Comparison of ENCODE assay signal across 24 cellular contexts in the genomic region with DNA sequence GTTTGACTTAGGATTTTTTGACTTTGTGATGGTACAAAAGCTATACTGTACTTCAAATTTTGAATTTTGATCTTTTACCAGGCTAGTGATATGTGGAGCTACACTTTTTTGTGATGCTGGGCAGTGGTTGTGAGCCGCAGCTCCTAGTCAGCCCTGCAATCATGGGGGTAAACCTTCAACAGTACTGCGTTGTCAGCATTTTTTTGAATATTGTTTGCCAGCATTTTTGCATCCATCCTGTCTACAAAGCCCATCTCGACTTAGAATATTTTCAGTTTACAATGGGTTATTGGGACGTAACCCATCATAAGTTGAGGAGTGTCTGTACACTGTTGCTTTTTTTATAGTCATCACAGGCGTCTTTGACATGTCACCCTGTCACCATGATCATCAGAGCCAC.
A peak's percentile ranks its signal among the peaks of the same experiment; 100 is the strongest.
DNase-seq lines count a peak whose midpoint lies in the region; ATAC-seq, FAIRE-seq and TF ChIP-seq lines count a peak whose summit lies in the region.
"Had no signal": no experiment of that assay in that cellular context is flagged by ENCODE, and none has a peak within 500 bp of the region (broad histone marks: within the 10 kb centered on the region; RNA-seq: fewer than 3 reads in every experiment).

No MANE protein-coding gene starts in this region.

- peak; percentile 43 for FAIRE-seq in A549 (lab: Jason Lieb, UNC)
- FAIRE-seq in GM12891 (lab: Jason Lieb, UNC): peak; percentile 40
- FAIRE-seq in K562 (lab: Jason Lieb, UNC): no peak
- FAIRE-seq in kidney (lab: Jason Lieb, UNC): no peak
- FAIRE-seq: GM12878, GM19239 had no signal

- POLR2A ChIA-PET in A549 (lab: Yijun Ruan, JAX): no interaction called here
- POLR2A ChIA-PET in K562 (lab: Yijun Ruan, JAX): no interaction called here

- CTCF ChIA-PET in A549 (lab: Yijun Ruan, JAX) (interaction anchor here (0.6 to 6.4 kb wide), 7 partner anchors 8 to 75 kb away, joined by 3 to 24 read pairs (median 4); no protein-coding TSS in a partner anchor), K562 (lab: Yijun Ruan, JAX; ENCODE audit: low intra/inter-chr PET ratio) (no interaction called here)

- no peak overlapping the region for H3K4me3 ChIP-seq in A549
- H3K4me3 ChIP-seq in K562: no peak overlapping the region
- no peak overlapping the region for H3K4me3 ChIP-seq in esophagus muscularis mucosa
- no peak overlapping the region for H3K4me3 ChIP-seq in heart right ventricle
- H3K4me3 ChIP-seq in kidney (ENCODE audit: low read length in 2 of 2): no peak overlapping the region
- H3K4me3 ChIP-seq: BLaER1, GM12878 had no signal

- no peak for ATAC-seq in A549
- ATAC-seq in K562: no peak
- no peak for ATAC-seq in heart right ventricle
- ATAC-seq: GM12878 had no signal

- no peaks in the 10 kb centered on the region for H3K36me3 ChIP-seq in K562 (ENCODE audit: control insufficient read depth, insufficient read depth, low read length)
- H3K36me3 ChIP-seq in esophagus muscularis mucosa: no peaks in the 10 kb centered on the region
- H3K36me3 ChIP-seq in heart right ventricle: no peaks in the 10 kb centered on the region
- no peaks in the 10 kb centered on the region for H3K36me3 ChIP-seq in kidney (ENCODE audit: control insufficient read depth in 1 of 2, insufficient read depth in 2 of 2, low read length in 2 of 2)
- H3K36me3 ChIP-seq: BE2C, BLaER1 had no signal

- no peak overlapping the region for H2AFZ ChIP-seq in K562 (ENCODE audit: low read depth, low read length)

- TF ChIP-seq RAD21 in A549 (conservative IDR thresholded peaks at IDR 0.05 in 1 of 2, IDR thresholded peaks at IDR 0.05 in 1 of 2) (no peak), K562 (CRISPR knock-in tag; conservative IDR thresholded peaks at IDR 0.05 in 1 of 2, IDR thresholded peaks at IDR 0.05 in 1 of 2) (no peak)

- H3K27ac ChIP-seq in A549 (no peak overlapping the region), K562 (ENCODE audit: extremely low read depth, low read depth, low read length) (no peak overlapping the region), esophagus muscularis mucosa (replicated peaks in 1 of 4) (no peak overlapping the region), heart right ventricle (no peak overlapping the region), kidney (ENCODE audit: low read depth in 2 of 2, low read length in 2 of 2) (no peak overlapping the region)
- H3K27ac ChIP-seq: BLaER1 had no signal

- H3K9ac ChIP-seq in K562 (ENCODE audit: insufficient read depth in 1 of 2, low read depth in 2 of 2, low read length in 2 of 2) (no peak overlapping the region), kidney (ENCODE audit: low read length in 2 of 2) (no peak overlapping the region)
- H3K9ac ChIP-seq: BLaER1 had no signal

- no peaks in the 10 kb centered on the region for H3K27me3 ChIP-seq in K562 (ENCODE audit: control insufficient read depth in 2 of 2, insufficient read depth in 2 of 2, low read length in 2 of 2)
- no peaks in the 10 kb centered on the region for H3K27me3 ChIP-seq in esophagus muscularis mucosa
- no peaks in the 10 kb centered on the region for H3K27me3 ChIP-seq in heart right ventricle

- 88% methylated on average over 5 of the region's 5 CpGs for WGBS in A549 (ENCODE audit: missing lambda C conversion rate)
- WGBS in K562 (ENCODE audit: insufficient coverage, low coverage, missing lambda C conversion rate): 65% methylated on average over 5 of the region's 5 CpGs
- 92% methylated on average over 5 of the region's 5 CpGs for WGBS in esophagus muscularis mucosa
- WGBS in heart right ventricle, 2 donors: 78 to 79% methylated on average over 5 of the region's 5 CpGs

- H3K9me1 ChIP-seq in K562 (ENCODE audit: control insufficient read depth, insufficient read depth, low read length): no peaks in the 10 kb centered on the region

- H3K4me2 ChIP-seq in A549 (no peak overlapping the region), K562 (ENCODE audit: insufficient read depth, low read length) (no peak overlapping the region)
- H3K4me2 ChIP-seq: BLaER1 had no signal

- no peak for TF ChIP-seq POLR2A in A549 (IDR thresholded peaks at IDR 0.05; ENCODE audit: low read length)
- no peak for TF ChIP-seq POLR2A in GM12891 (IDR thresholded peaks at IDR 0.05; ENCODE audit: low read depth, low read length)
- TF ChIP-seq POLR2A in K562 (conservative IDR thresholded peaks at IDR 0.05): no peak
- TF ChIP-seq POLR2A in esophagus muscularis mucosa (IDR thresholded peaks at IDR 0.05; ENCODE audit: low read depth): no peak

- H3K79me2 ChIP-seq in K562 (ENCODE audit: control insufficient read depth, insufficient read depth, low read length): no peaks in the 10 kb centered on the region

- TF ChIP-seq EP300 in A549 (IDR thresholded peaks at IDR 0.05) (no peak), K562 (IDR thresholded peaks at IDR 0.05; ENCODE audit: low read length) (no peak), esophagus muscularis mucosa (IDR thresholded peaks at IDR 0.05) (no peak)

- no peaks in the 10 kb centered on the region; the same call in 1 of the 2 replicates for H4K20me1 ChIP-seq in K562 (replicated peaks; ENCODE audit: control insufficient read depth, insufficient read depth, low read length)

- H3K4me1 ChIP-seq in A549 (peaks cover 6% of the 10 kb centered on the region; the same call in 2 of the 3 replicates), K562 (replicated peaks in 1 of 2; ENCODE audit: control insufficient read depth in 2 of 2, insufficient read depth in 2 of 2, low read length in 2 of 2) (peaks cover 5 to 7% of the 10 kb centered on the region in 2 experiments; a peak in 4 of 5 replicates), esophagus muscularis mucosa (peaks cover 7 to 13% (median 11%) of the 10 kb centered on the region in 4 donors), heart right ventricle (peaks cover 0 to 13% (median 6%) of the 10 kb centered on the region in 9 donors), kidney (ENCODE audit: control insufficient read depth in 1 of 2, insufficient read depth in 1 of 2, low read depth in 1 of 2, low read length in 2 of 2) (no peaks in the 10 kb centered on the region)
- H3K4me1 ChIP-seq: BE2C, BLaER1 had no signal

- no TSS peak for BruUV-seq in K562 (replicated peaks; lab: Mats Ljungman, UMichigan)

- in situ Hi-C loops in K562 (cut with MboI): no loop called here

- TF ChIP-seq CTCF in A549 (IDR thresholded peaks at IDR 0.05) (no peak), K562 (IDR thresholded peaks at IDR 0.05 in 2 of 3, conservative IDR thresholded peaks at IDR 0.05 in 1 of 3; ENCODE audit: insufficient read depth in 2 of 3, low read depth in 1 of 3, low read length in 3 of 3) (no peak), esophagus muscularis mucosa (IDR thresholded peaks at IDR 0.05) (no peak), heart right ventricle (IDR thresholded peaks at IDR 0.05) (no peak), kidney (IDR thresholded peaks at IDR 0.05; ENCODE audit: borderline replicate concordance, extremely low read depth, insufficient read depth) (no peak)

- H3K9me3 ChIP-seq in A549 (no peaks in the 10 kb centered on the region), K562 (replicated peaks; ENCODE audit: control insufficient read depth, insufficient read depth, low read depth, low read length) (no peaks in the 10 kb centered on the region), esophagus muscularis mucosa (no peaks in the 10 kb centered on the region), heart right ventricle (peaks cover 0 to 3% (median 0%) of the 10 kb centered on the region in 11 donors), kidney (ENCODE audit: control insufficient read depth in 1 of 2, low read length in 2 of 2) (no peaks in the 10 kb centered on the region)
- H3K9me3 ChIP-seq: BE2C had no signal

- DNase-seq in A549 (ENCODE audit: low read depth in 1 of 2, low spot score in 1 of 2): no peak
- DNase-seq in GM12891 (ENCODE audit: insufficient read length, low spot score): no peak
- DNase-seq in K562 (ENCODE audit: extremely low read depth in 1 of 4, low spot score in 3 of 4): no peak
- peak; percentile 14 for DNase-seq in esophagus muscularis mucosa (ENCODE audit: extremely low spot score)
- no peak for DNase-seq in AG08396 (ENCODE audit: low spot score)
- no peak for DNase-seq in heart right ventricle
- no peak for DNase-seq in kidney
- DNase-seq: 8988T; BE2C; C1 segment of cervical spinal cord; CD4-positive, alpha-beta memory T cell; CD4-positive, CD25-positive, alpha-beta regulatory T cell; CD8-positive, alpha-beta memory T cell; COR-L47; DMS 273 treated with DMSO at 0.1 percent for 48 hours; DMS153; DMS53; DMS79; DND-41; EL; GDM1 had no signal

- intact Hi-C loops in K562 (cut with micrococcal nuclease): no loop called here
- intact Hi-C loops in esophagus muscularis mucosa (cut with DNase I): no loop called here
- intact Hi-C loops in heart right ventricle (cut with DNase I): no loop called here
- intact Hi-C loops in kidney (cut with DNase I): loop anchor here (10.0 kb wide), 1 partner anchor 64 kb away; no protein-coding TSS in a partner anchor

TF ChIP-seq in A549, 52 proteins besides CTCF, POLR2A, EP300 and RAD21:
- TF ChIP-seq HOXB5 (CRISPR knock-in tag; IDR thresholded peaks at IDR 0.05) (no peak), MAFK (IDR thresholded peaks at IDR 0.05; ENCODE audit: partially characterized antibody) (peak; percentile 95), TFCP2L1 (CRISPR knock-in tag; IDR thresholded peaks at IDR 0.05) (no peak), RFX5 (IDR thresholded peaks at IDR 0.05) (no peak)

TF ChIP-seq in GM12891, 5 proteins besides CTCF, POLR2A, EP300 and RAD21:
- TF ChIP-seq TAF1 (IDR thresholded peaks at IDR 0.05; ENCODE audit: low read depth, low read length) (no peak), POLR2AphosphoS5 (IDR thresholded peaks at IDR 0.05; ENCODE audit: low read depth, low read length) (no peak), SPI1 (IDR thresholded peaks at IDR 0.05; ENCODE audit: low read depth, low read length) (no peak), PAX5 (IDR thresholded peaks at IDR 0.05; ENCODE audit: insufficient read depth, low read length, severe bottlenecking) (no peak), POU2F2 (IDR thresholded peaks at IDR 0.05; ENCODE audit: low read depth, low read length) (no peak)
TF ChIP-seq in GM12891: peak in this region for 0.

TF ChIP-seq in K562, 482 proteins besides CTCF, POLR2A, EP300 and RAD21 (continues in another document):
- TF ChIP-seq, protein P1, sequence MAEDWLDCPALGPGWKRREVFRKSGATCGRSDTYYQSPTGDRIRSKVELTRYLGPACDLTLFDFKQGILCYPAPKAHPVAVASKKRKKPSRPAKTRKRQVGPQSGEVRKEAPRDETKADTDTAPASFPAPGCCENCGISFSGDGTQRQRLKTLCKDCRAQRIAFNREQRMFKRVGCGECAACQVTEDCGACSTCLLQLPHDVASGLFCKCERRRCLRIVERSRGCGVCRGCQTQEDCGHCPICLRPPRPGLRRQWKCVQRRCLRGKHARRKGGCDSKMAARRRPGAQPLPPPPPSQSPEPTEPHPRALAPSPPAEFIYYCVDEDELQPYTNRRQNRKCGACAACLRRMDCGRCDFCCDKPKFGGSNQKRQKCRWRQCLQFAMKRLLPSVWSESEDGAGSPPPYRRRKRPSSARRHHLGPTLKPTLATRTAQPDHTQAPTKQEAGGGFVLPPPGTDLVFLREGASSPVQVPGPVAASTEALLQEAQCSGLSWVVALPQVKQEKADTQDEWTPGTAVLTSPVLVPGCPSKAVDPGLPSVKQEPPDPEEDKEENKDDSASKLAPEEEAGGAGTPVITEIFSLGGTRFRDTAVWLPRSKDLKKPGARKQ (CRISPR knock-in tag; IDR thresholded peaks at IDR 0.05): no peak
- no peak for TF ChIP-seq CCAR2 (IDR thresholded peaks at IDR 0.05; ENCODE audit: low read depth, low read length)
